2 cellular contexts compared by ENCODE assay signal in genomic region chrX:128460835-128461234, GRCh38.
TF ChIP-seq lines count a peak whose summit lies in the region.

No MANE protein-coding gene starts in this region.

TF ChIP-seq in SK-N-SH, 30 proteins besides CTCF, POLR2A, EP300 and RAD21 (continued from another document):
- TF ChIP-seq ZBTB33 (IDR thresholded peaks at IDR 0.05; ENCODE audit: borderline replicate concordance, low read depth) (no peak), ELF1 (IDR thresholded peaks at IDR 0.05) (no peak), PBX3 (IDR thresholded peaks at IDR 0.05) (no peak), USF2 (IDR thresholded peaks at IDR 0.05; ENCODE audit: borderline replicate concordance, low read depth, low read length) (no peak), NFIC (IDR thresholded peaks at IDR 0.05; ENCODE audit: borderline replicate concordance) (no peak), GATA2 (CRISPR knock-in tag; IDR thresholded peaks at IDR 0.05) (no peak), CHD2 (IDR thresholded peaks at IDR 0.05; ENCODE audit: low read length, partially characterized antibody) (no peak), EZH2phosphoT487 (IDR thresholded peaks at IDR 0.05; ENCODE audit: borderline replicate concordance, low read depth) (no peak), SMC3 (IDR thresholded peaks at IDR 0.05; ENCODE audit: low read depth, low read length) (no peak), RFX5 (IDR thresholded peaks at IDR 0.05; ENCODE audit: low read length) (no peak)

TF ChIP-seq in SK-N-SH treated with all-trans-retinoic acid at 6 μM for 48 hours, 23 proteins besides CTCF, POLR2A, EP300 and RAD21:
- TF ChIP-seq, protein P1, sequence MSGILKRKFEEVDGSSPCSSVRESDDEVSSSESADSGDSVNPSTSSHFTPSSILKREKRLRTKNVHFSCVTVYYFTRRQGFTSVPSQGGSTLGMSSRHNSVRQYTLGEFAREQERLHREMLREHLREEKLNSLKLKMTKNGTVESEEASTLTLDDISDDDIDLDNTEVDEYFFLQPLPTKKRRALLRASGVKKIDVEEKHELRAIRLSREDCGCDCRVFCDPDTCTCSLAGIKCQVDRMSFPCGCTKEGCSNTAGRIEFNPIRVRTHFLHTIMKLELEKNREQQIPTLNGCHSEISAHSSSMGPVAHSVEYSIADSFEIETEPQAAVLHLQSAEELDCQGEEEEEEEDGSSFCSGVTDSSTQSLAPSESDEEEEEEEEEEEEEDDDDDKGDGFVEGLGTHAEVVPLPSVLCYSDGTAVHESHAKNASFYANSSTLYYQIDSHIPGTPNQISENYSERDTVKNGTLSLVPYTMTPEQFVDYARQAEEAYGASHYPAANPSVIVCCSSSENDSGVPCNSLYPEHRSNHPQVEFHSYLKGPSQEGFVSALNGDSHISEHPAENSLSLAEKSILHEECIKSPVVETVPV (CRISPR knock-in tag; IDR thresholded peaks at IDR 0.05): no peak
- TF ChIP-seq ZNF565 (CRISPR knock-in tag; conservative IDR thresholded peaks at IDR 0.05; ENCODE audit: low read depth) (no peak), ZNF70 (CRISPR knock-in tag; IDR thresholded peaks at IDR 0.05) (no peak), CSDC2 (CRISPR knock-in tag; IDR thresholded peaks at IDR 0.05) (no peak), PPARA (CRISPR knock-in tag; IDR thresholded peaks at IDR 0.05; ENCODE audit: borderline replicate concordance) (no peak), GLIS3 (CRISPR knock-in tag; IDR thresholded peaks at IDR 0.05) (no peak), TOX (CRISPR knock-in tag; IDR thresholded peaks at IDR 0.05; ENCODE audit: borderline replicate concordance) (no peak), RARB (CRISPR knock-in tag; IDR thresholded peaks at IDR 0.05) (no peak), BACH2 (CRISPR knock-in tag; IDR thresholded peaks at IDR 0.05; ENCODE audit: borderline replicate concordance) (no peak), SNAI2 (CRISPR knock-in tag; IDR thresholded peaks at IDR 0.05) (no peak), ZFP30 (CRISPR knock-in tag; IDR thresholded peaks at IDR 0.05) (no peak), ESRRG (CRISPR knock-in tag; IDR thresholded peaks at IDR 0.05) (no peak), ZNF8 (CRISPR knock-in tag; IDR thresholded peaks at IDR 0.05) (no peak), ZFP3 (CRISPR knock-in tag; IDR thresholded peaks at IDR 0.05) (no peak)
- TF ChIP-seq, protein P2, sequence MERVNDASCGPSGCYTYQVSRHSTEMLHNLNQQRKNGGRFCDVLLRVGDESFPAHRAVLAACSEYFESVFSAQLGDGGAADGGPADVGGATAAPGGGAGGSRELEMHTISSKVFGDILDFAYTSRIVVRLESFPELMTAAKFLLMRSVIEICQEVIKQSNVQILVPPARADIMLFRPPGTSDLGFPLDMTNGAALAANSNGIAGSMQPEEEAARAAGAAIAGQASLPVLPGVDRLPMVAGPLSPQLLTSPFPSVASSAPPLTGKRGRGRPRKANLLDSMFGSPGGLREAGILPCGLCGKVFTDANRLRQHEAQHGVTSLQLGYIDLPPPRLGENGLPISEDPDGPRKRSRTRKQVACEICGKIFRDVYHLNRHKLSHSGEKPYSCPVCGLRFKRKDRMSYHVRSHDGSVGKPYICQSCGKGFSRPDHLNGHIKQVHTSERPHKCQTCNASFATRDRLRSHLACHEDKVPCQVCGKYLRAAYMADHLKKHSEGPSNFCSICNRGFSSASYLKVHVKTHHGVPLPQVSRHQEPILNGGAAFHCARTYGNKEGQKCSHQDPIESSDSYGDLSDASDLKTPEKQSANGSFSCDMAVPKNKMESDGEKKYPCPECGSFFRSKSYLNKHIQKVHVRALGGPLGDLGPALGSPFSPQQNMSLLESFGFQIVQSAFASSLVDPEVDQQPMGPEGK (CRISPR knock-in tag; IDR thresholded peaks at IDR 0.05; ENCODE audit: borderline replicate concordance): no peak
- TF ChIP-seq, protein P3, sequence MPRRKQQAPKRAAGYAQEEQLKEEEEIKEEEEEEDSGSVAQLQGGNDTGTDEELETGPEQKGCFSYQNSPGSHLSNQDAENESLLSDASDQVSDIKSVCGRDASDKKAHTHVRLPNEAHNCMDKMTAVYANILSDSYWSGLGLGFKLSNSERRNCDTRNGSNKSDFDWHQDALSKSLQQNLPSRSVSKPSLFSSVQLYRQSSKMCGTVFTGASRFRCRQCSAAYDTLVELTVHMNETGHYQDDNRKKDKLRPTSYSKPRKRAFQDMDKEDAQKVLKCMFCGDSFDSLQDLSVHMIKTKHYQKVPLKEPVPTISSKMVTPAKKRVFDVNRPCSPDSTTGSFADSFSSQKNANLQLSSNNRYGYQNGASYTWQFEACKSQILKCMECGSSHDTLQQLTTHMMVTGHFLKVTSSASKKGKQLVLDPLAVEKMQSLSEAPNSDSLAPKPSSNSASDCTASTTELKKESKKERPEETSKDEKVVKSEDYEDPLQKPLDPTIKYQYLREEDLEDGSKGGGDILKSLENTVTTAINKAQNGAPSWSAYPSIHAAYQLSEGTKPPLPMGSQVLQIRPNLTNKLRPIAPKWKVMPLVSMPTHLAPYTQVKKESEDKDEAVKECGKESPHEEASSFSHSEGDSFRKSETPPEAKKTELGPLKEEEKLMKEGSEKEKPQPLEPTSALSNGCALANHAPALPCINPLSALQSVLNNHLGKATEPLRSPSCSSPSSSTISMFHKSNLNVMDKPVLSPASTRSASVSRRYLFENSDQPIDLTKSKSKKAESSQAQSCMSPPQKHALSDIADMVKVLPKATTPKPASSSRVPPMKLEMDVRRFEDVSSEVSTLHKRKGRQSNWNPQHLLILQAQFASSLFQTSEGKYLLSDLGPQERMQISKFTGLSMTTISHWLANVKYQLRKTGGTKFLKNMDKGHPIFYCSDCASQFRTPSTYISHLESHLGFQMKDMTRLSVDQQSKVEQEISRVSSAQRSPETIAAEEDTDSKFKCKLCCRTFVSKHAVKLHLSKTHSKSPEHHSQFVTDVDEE (CRISPR knock-in tag; IDR thresholded peaks at IDR 0.05): no peak
- TF ChIP-seq, protein P4, sequence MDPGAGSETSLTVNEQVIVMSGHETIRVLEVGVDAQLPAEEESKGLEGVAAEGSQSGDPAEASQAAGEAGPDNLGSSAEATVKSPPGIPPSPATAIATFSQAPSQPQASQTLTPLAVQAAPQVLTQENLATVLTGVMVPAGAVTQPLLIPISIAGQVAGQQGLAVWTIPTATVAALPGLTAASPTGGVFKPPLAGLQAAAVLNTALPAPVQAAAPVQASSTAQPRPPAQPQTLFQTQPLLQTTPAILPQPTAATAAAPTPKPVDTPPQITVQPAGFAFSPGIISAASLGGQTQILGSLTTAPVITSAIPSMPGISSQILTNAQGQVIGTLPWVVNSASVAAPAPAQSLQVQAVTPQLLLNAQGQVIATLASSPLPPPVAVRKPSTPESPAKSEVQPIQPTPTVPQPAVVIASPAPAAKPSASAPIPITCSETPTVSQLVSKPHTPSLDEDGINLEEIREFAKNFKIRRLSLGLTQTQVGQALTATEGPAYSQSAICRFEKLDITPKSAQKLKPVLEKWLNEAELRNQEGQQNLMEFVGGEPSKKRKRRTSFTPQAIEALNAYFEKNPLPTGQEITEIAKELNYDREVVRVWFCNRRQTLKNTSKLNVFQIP (CRISPR knock-in tag; IDR thresholded peaks at IDR 0.05; ENCODE audit: borderline replicate concordance, low read depth): no peak
